ENCODE assay signal across 8 cellular contexts in the genomic region with DNA sequence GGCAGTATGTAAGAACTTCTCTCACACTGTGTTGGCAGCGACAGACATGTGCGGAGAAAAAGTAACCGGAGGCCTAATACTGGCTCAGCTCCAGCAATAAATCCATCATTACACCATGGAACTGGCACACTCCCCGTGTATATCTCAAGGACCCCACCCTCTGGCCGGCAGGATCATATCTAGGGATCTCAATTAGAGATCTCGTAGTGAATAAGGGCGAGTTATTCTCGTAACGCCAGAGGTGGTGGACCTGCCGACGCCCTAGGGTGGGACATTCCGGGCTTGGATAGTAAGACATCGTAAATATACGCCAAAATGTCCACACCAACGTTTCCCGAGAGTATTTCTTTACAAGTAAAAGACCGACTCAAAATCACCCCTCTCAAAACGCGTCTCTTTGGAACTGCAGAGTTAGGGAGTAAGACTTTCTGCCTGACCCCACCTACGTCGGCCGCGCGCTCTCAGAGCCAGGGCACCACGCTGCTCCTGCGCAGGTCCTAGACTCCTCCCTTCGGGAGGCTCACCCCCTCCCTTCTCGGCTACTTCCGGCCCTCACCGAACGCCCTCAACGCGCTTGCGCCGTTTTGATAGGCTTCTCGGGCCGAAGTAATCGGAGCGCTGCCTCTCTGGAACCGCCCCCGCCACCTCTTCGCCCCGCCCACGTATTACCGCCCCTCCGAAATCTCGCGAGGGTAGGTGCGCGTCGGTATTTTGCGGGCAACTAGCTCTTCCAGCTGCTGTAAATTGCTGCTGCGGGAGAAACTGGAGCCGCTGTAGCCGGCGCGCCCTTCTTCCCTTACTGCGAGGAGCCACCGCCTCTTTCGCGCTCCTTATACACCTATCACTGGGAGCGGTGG. TPM values are rescaled to one million over a fixed set of nuclear protein-coding genes. Genes with fewer than 3 reads are reported as not detected.
DNase-seq lines count a peak whose midpoint lies in the region; ATAC-seq and TF ChIP-seq lines count a peak whose summit lies in the region.

A gene with protein sequence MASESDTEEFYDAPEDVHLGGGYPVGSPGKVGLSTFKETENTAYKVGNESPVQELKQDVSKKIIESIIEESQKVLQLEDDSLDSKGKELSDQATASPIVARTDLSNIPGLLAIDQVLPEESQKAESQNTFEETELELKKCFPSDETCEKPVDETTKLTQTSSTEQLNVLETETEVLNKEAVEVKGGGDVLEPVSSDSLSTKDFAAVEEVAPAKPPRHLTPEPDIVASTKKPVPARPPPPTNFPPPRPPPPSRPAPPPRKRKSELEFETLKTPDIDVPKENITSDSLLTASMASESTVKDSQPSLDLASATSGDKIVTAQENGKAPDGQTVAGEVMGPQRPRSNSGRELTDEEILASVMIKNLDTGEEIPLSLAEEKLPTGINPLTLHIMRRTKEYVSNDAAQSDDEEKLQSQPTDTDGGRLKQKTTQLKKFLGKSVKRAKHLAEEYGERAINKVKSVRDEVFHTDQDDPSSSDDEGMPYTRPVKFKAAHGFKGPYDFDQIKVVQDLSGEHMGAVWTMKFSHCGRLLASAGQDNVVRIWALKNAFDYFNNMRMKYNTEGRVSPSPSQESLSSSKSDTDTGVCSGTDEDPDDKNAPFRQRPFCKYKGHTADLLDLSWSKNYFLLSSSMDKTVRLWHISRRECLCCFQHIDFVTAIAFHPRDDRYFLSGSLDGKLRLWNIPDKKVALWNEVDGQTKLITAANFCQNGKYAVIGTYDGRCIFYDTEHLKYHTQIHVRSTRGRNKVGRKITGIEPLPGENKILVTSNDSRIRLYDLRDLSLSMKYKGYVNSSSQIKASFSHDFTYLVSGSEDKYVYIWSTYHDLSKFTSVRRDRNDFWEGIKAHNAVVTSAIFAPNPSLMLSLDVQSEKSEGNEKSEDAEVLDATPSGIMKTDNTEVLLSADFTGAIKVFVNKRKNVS (plus strand): TSS at position 706 of the 857 bp plus-strand sequence. CDS start 398 bp downstream, outside the sequence.

- H3K4me1 Mint-ChIP-seq in activated B cell treated with CpG ODN at 0.5 μM for 24 hours: peaks cover 39% of the 10 kb centered on the region

- peak within 1 kb of the TSS; percentile 98 for H3K4me3 Mint-ChIP-seq in activated B cell treated with CpG ODN at 0.5 μM for 24 hours

- DNase-seq in AG08395 (ENCODE audit: low spot score) (peak; percentile 96), NCI-H345 (lab: John Stamatoyannopoulos, UW) (peak; percentile 97), activated B cell treated with CpG ODN at 0.5 μM for 24 hours (peak; percentile 82), caudate nucleus (lab: John Stamatoyannopoulos, UW) (peak; percentile 2 to 94 (median 85)), iPS-NIHi7 (ENCODE audit: extremely low spot score) (peak; percentile 99), smooth muscle cell of the brain vasculature (ENCODE audit: low read depth, low spot score) (peak; percentile 81)

- intact Hi-C loops in activated B cell treated with CpG ODN at 0.5 μM for 24 hours (cut with micrococcal nuclease): loop anchor here (1.0 to 5.0 kb wide), 5 partner anchors 47 to 1902 kb away; a partner anchor contains a TSS

- peak within 1 kb of the TSS; percentile 97 for H3K27ac Mint-ChIP-seq in activated B cell treated with CpG ODN at 0.5 μM for 24 hours

- peak; percentile 62 for TF ChIP-seq POLR2A in GM18951 (IDR thresholded peaks at IDR 0.05; ENCODE audit: extremely low read depth, insufficient read depth, insufficient read length)

- peak within 1 kb of the TSS; percentile 56 for H3K27ac ChIP-seq in caudate nucleus (ENCODE audit: low read depth, low read length)

- H3K27me3 Mint-ChIP-seq in activated B cell treated with CpG ODN at 0.5 μM for 24 hours: no peaks in the 10 kb centered on the region

- no peaks in the 10 kb centered on the region for H3K9me3 Mint-ChIP-seq in activated B cell treated with CpG ODN at 0.5 μM for 24 hours

- TF ChIP-seq CTCF in activated B cell treated with CpG ODN at 0.5 μM for 24 hours (IDR thresholded peaks at IDR 0.05): no peak

- H3K36me3 Mint-ChIP-seq in activated B cell treated with CpG ODN at 0.5 μM for 24 hours (ENCODE audit: low read depth): peaks cover 9% of the 10 kb centered on the region

- in situ Hi-C loops in GM18951 (cut with MboI; ENCODE audit: low sequenced_read_pairs, unreplicated experiment): no loop called here

- POLR2A ChIA-PET in activated B cell treated with CpG ODN at 0.5 μM for 24 hours (lab: Charles Lee): no interaction called here

- ATAC-seq in HG03196 (IDR thresholded peaks at IDR 0.05; ENCODE audit: unreplicated experiment) (peak; percentile 90), activated B cell treated with CpG ODN at 0.5 μM for 24 hours (ENCODE audit: low read depth) (peak; percentile 89)

- CTCF ChIA-PET in activated B cell treated with CpG ODN at 0.5 μM for 24 hours (lab: Charles Lee): interaction anchor here (0.6 kb wide), 1 partner anchor 201 kb away, joined by 3 read pairs; no protein-coding TSS in a partner anchor

RNA-seq across cellular contexts. Expression of the gene that starts here (rescaled TPM):
- total RNA-seq in activated B cell treated with CpG ODN at 0.5 μM for 24 hours: 15.3 and 18.7 TPM in 2 replicates

Comparison
In these comparisons a context has a peak if more than half of its experiments do, and no peak if none do; other contexts are left out.
1. Peak in every context shown above with its lines: DNase-seq, ATAC-seq and H3K27ac ChIP-seq.